28 cellular contexts compared by ENCODE assay signal in genomic region chr7:116539879-116540278, GRCh38. TPM values are rescaled to one million over a fixed set of nuclear protein-coding genes. Genes with fewer than 3 reads are reported as not detected.
DNase-seq lines count a peak whose midpoint lies in the region; ATAC-seq and TF ChIP-seq lines count a peak whose summit lies in the region.
"Had no signal": no experiment of that assay in that cellular context is flagged by ENCODE, and none has a peak within 500 bp of the region (broad histone marks: within the 10 kb centered on the region; RNA-seq: fewer than 3 reads in every experiment).

No MANE protein-coding gene starts in this region.

- no peaks in the 10 kb centered on the region for H3K9me3 ChIP-seq in right cardiac atrium (ENCODE audit: control insufficient read depth, low read length)
- H3K9me3 ChIP-seq: body of pancreas, Caco-2, tibial nerve had no signal

- CTCF ChIA-PET in GM10248 (lab: Yijun Ruan, JAX): interaction anchor here (5.6 kb wide), 1 partner anchor 13 kb away, joined by 21 read pairs; no protein-coding TSS in a partner anchor

- TF ChIP-seq CTCF in coronary artery (IDR thresholded peaks at IDR 0.05) (no peak), GM10248 (IDR thresholded peaks at IDR 0.05; ENCODE audit: control extremely low read depth, extremely low read depth, low read depth, missing control alignments) (no peak)

- H3K4me3 ChIP-seq in right cardiac atrium (ENCODE audit: low read length) (no peak overlapping the region), coronary artery (no peak overlapping the region), rectal smooth muscle tissue (ENCODE audit: low read length) (no peak overlapping the region)
- H3K4me3 ChIP-seq: BLaER1 treated with 17β-estradiol and CSF1 and Interleukin-3, amounts not matched to agents 10 nM and 100 nM; body of pancreas; tibial nerve had no signal

- POLR2A ChIA-PET in GM10248 (lab: Yijun Ruan, JAX): no interaction called here

- H3K27ac ChIP-seq in right cardiac atrium (ENCODE audit: low read length): peak overlapping the region; percentile 46
- H3K27ac ChIP-seq in coronary artery: peak overlapping the region; percentile 33 to 36
- peak overlapping the region; percentile 37 for H3K27ac ChIP-seq in rectal smooth muscle tissue (ENCODE audit: low read depth, low read length)
- H3K27ac ChIP-seq: BLaER1 treated with 17β-estradiol and CSF1 and Interleukin-3, amounts not matched to agents 10 nM and 100 nM; body of pancreas; KMS-11; WERI-Rb-1 had no signal

- intact Hi-C loops in right cardiac atrium (cut with DNase I): no loop called here
- intact Hi-C loops in left cardiac atrium (cut with DNase I): no loop called here
- intact Hi-C loops in left colon (cut with DNase I, micrococcal nuclease): no loop called here

- H3K27me3 ChIP-seq in right cardiac atrium (ENCODE audit: control insufficient read depth, insufficient read depth) (no peaks in the 10 kb centered on the region), rectal smooth muscle tissue (ENCODE audit: control insufficient read depth, insufficient read depth, low read length) (no peaks in the 10 kb centered on the region)
- H3K27me3 ChIP-seq: BLaER1 treated with 17β-estradiol and CSF1 and Interleukin-3, amounts not matched to agents 10 nM and 100 nM; body of pancreas; tibial nerve had no signal

- H3K36me3 ChIP-seq in rectal smooth muscle tissue (ENCODE audit: control insufficient read depth, insufficient read depth, low read length): peaks cover 3% of the 10 kb centered on the region
- H3K36me3 ChIP-seq: BLaER1 treated with 17β-estradiol and CSF1 and Interleukin-3, amounts not matched to agents 10 nM and 100 nM; WERI-Rb-1 had no signal

- ATAC-seq in right cardiac atrium (no peak), left cardiac atrium (no peak), HG03025 (IDR thresholded peaks at IDR 0.05; ENCODE audit: low FRiP score, unreplicated experiment) (no peak), left colon (no peak)
- ATAC-seq: body of pancreas had no signal

- 61% methylated on average over 3 of the region's 3 CpGs for WGBS in right cardiac atrium

- no peak overlapping the region for H3K9ac ChIP-seq in rectal smooth muscle tissue (ENCODE audit: low read length)
- H3K9ac ChIP-seq: BLaER1 treated with 17β-estradiol and CSF1 and Interleukin-3, amounts not matched to agents 10 nM and 100 nM; KMS-11 had no signal

- H3K4me1 ChIP-seq in right cardiac atrium (ENCODE audit: control insufficient read depth, insufficient read depth, low read length) (peaks cover 18% of the 10 kb centered on the region), rectal smooth muscle tissue (ENCODE audit: control insufficient read depth, insufficient read depth, low read length) (peaks cover 35% of the 10 kb centered on the region)
- H3K4me1 ChIP-seq: BLaER1 treated with 17β-estradiol and CSF1 and Interleukin-3, amounts not matched to agents 10 nM and 100 nM; body of pancreas had no signal

- no peak for DNase-seq in right cardiac atrium
- no peak for DNase-seq in left cardiac atrium
- DNase-seq in coronary artery (ENCODE audit: low spot score): no peak
- no peak for DNase-seq in GM10248 (ENCODE audit: extremely low spot score)
- DNase-seq in left colon: no peak
- DNase-seq in AG08395 (ENCODE audit: low spot score): no peak
- DNase-seq: activated CD4-positive, alpha-beta T cell treated with anti-CD3 and anti-CD28 coated beads, Interleukin-2, amount 10 ng/mL, durations not matched to agents 24 days and 14 days; activated gamma-delta T cell; activated T-cell treated with anti-CD3 and anti-CD28 coated beads, Interleukin-2, amount 50 U/mL, for 24 hours; body of pancreas; Caco-2; cerebellar nuclear complex; DMS79; GDM1; HCEC 1CT; NCI-H146; NCI-H446 treated with DMSO at 0.1 percent for 48 hours; SHP77; stimulated activated CD4-positive, alpha-beta T cell treated with anti-CD3 and anti-CD28 coated beads, Interleukin-15, amount 100 ng/mL, for 24 hours; stimulated activated naive CD4-positive, alpha-beta T cell treated with Interleukin-2 at 50 U/mL for 16 hours; SW 1271; T-helper 9 cell; WERI-Rb-1 had no signal

RNA-seq across cellular contexts. Expression of gene CAV1, which starts 15.0 kb away (rescaled TPM):
- total RNA-seq in right cardiac atrium (100 to 1,000 TPM; 298 to 502 (median 380) TPM), left cardiac atrium (100 to 1,000 TPM; 423 to 465 TPM), left colon (10 to 100 TPM; 15.7 to 74.1 TPM)
- polyA plus RNA-seq in right cardiac atrium: 269 TPM

RNA-seq across cellular contexts. Expression of gene CAV2, which starts 40.3 kb away (rescaled TPM):
- total RNA-seq in right cardiac atrium (100 to 1,000 TPM; 179 to 233 (median 200) TPM), left cardiac atrium (100 to 1,000 TPM; 167 to 244 TPM), left colon (10 to 100 TPM in 1 of 2 donors, 1 to 10 TPM in 1; 8.9 to 16.1 TPM)
- polyA plus RNA-seq in right cardiac atrium: 136 TPM
- total RNA-seq: activated CD4-positive, alpha-beta T cell treated with anti-CD3 and anti-CD28 coated beads, Interleukin-2, amount 10 ng/mL, durations not matched to agents 24 days and 14 days had no signal

Comparison
In these comparisons a context has a peak if more than half of its experiments do, and no peak if none do; other contexts are left out.
1. RNA of gene CAV2, which starts 40.3 kb away (total RNA-seq): 167 to 244 TPM in left cardiac atrium and 179 to 233 TPM in right cardiac atrium; 8.9 to 16.1 TPM in left colon; every median in the first group is over 4 times any median in the second.
2. Peak in every context shown above with its lines, with median percentiles within 50 percentile points of each other: H3K27ac ChIP-seq.